In genomic region chr12:121026274-121027045, GRCh38 we compare ENCODE assay signal across 12 cellular contexts. TPM values are rescaled to one million over a fixed set of nuclear protein-coding genes. Genes with fewer than 3 reads are reported as not detected.
A peak's percentile ranks its signal among the peaks of the same experiment; 100 is the strongest.
DNase-seq lines count a peak whose midpoint lies in the region; ATAC-seq, FAIRE-seq and TF ChIP-seq lines count a peak whose summit lies in the region.
"Had no signal": no experiment of that assay in that cellular context is flagged by ENCODE, and none has a peak within 500 bp of the region (broad histone marks: within the 10 kb centered on the region; RNA-seq: fewer than 3 reads in every experiment).

No MANE protein-coding gene starts in this region.

- H3K27ac Mint-ChIP-seq in central memory CD8-positive, alpha-beta T cell (ENCODE audit: low read depth): peak overlapping the region; percentile 77
- H3K27ac Mint-ChIP-seq in neural crest cell (ENCODE audit: unreplicated experiment): no peak overlapping the region
- H3K27ac Mint-ChIP-seq: IgD-negative memory B cell had no signal

- H3K4me1 Mint-ChIP-seq in central memory CD8-positive, alpha-beta T cell: peaks cover 12% of the 10 kb centered on the region
- H3K4me1 Mint-ChIP-seq in neural crest cell: no peaks in the 10 kb centered on the region
- H3K4me1 Mint-ChIP-seq: IgD-negative memory B cell had no signal

- ATAC-seq in central memory CD8-positive, alpha-beta T cell (replicated peaks; ENCODE audit: extremely low read depth, poor library complexity, severe bottlenecking): no peak
- no peak for ATAC-seq in GM21423 (IDR thresholded peaks at IDR 0.05; ENCODE audit: unreplicated experiment)

- peak; percentile 1 for TF ChIP-seq CTCF in D721Med (IDR thresholded peaks at IDR 0.05; ENCODE audit: insufficient read depth, missing control alignments)
- peak; percentile 24 for TF ChIP-seq CTCF in neural crest cell (conservative IDR thresholded peaks at IDR 0.05)

- no peak overlapping the region for H3K4me3 Mint-ChIP-seq in central memory CD8-positive, alpha-beta T cell
- H3K4me3 Mint-ChIP-seq in neural crest cell: no peak overlapping the region
- H3K4me3 Mint-ChIP-seq: IgD-negative memory B cell had no signal

- no peak for FAIRE-seq in D721Med (lab: Jason Lieb, UNC)

- no peak for DNase-seq in D721Med (ENCODE audit: insufficient read length, low spot score)
- peak; percentile 12 for DNase-seq in LoVo (ENCODE audit: low spot score)
- no peak for DNase-seq in central memory CD8-positive, alpha-beta T cell (ENCODE audit: low spot score in 2 of 2)
- no peak for DNase-seq in neural crest cell (ENCODE audit: low read depth, low spot score)
- DNase-seq in DMS79 treated with DMSO at 0.1 percent for 48 hours (lab: John Stamatoyannopoulos, UW): no peak
- DNase-seq in NCI-H748 (lab: John Stamatoyannopoulos, UW; ENCODE audit: unreplicated experiment): no peak
- DNase-seq: activated CD4-positive, CD25-positive, alpha-beta regulatory T cell treated with anti-CD3 and anti-CD28 coated beads, Interleukin-2, amount 50 U/mL, for 72 hours; caudate nucleus had no signal

- H3K9me3 Mint-ChIP-seq in central memory CD8-positive, alpha-beta T cell: no peaks in the 10 kb centered on the region
- H3K9me3 Mint-ChIP-seq in neural crest cell: no peaks in the 10 kb centered on the region
- H3K9me3 Mint-ChIP-seq: IgD-negative memory B cell had no signal

- no peaks in the 10 kb centered on the region for H3K27me3 Mint-ChIP-seq in central memory CD8-positive, alpha-beta T cell
- H3K27me3 Mint-ChIP-seq in neural crest cell (ENCODE audit: low read depth): peaks cover 6% of the 10 kb centered on the region

- H3K36me3 Mint-ChIP-seq in central memory CD8-positive, alpha-beta T cell (ENCODE audit: insufficient read depth): peaks cover 71% of the 10 kb centered on the region
- H3K36me3 Mint-ChIP-seq in neural crest cell (ENCODE audit: low read depth): no peaks in the 10 kb centered on the region
- H3K36me3 Mint-ChIP-seq: IgD-negative memory B cell had no signal

RNA-seq across cellular contexts. Expression of gene C12orf43, which starts 10.2 kb away (rescaled TPM):
- total RNA-seq in neural crest cell: 25.3 and 25.8 TPM in 2 replicates

RNA-seq across cellular contexts. Expression of gene OASL, which starts 12.6 kb away (rescaled TPM):
- total RNA-seq in neural crest cell: not detected in 2 replicates

RNA-seq across cellular contexts. Expression of gene HNF1A, which starts 48.1 kb away (rescaled TPM):
- total RNA-seq in neural crest cell: not detected in 2 replicates
- total RNA-seq: Daoy, fibroblast of lung had no signal
